Comparison of ENCODE assay signal across 8 cellular contexts in genomic region chr9:22079873-22080341, GRCh38.
DNase-seq lines count a peak whose midpoint lies in the region; ATAC-seq, FAIRE-seq and TF ChIP-seq lines count a peak whose summit lies in the region.

No MANE protein-coding gene starts in this region.

- peak; percentile 14 for DNase-seq in GM10266 (ENCODE audit: extremely low spot score)
- DNase-seq in HCEC 1CT: peak; percentile 54
- peak; percentile 86 for DNase-seq in fibroblast of mammary gland (ENCODE audit: low read depth)
- DNase-seq in stimulated activated CD4-positive, alpha-beta T cell treated with anti-CD3 and anti-CD28 coated beads, Interleukin-4, amount 100 ng/mL, for 1 hour: peak; percentile 23
- DNase-seq in KBM-7: no peak
- DNase-seq in GOT3 (lab: John Stamatoyannopoulos, UW): no peak
- no peak for DNase-seq in D721Med (ENCODE audit: insufficient read length, low spot score)

- TF ChIP-seq CTCF in GM10266 (IDR thresholded peaks at IDR 0.05; ENCODE audit: control insufficient read depth, insufficient read depth, low read depth, missing control alignments) (no peak), fibroblast of mammary gland (conservative IDR thresholded peaks at IDR 0.05; ENCODE audit: control insufficient read depth, insufficient read depth, low read depth, low read length) (no peak), D721Med (IDR thresholded peaks at IDR 0.05; ENCODE audit: insufficient read depth, missing control alignments) (no peak)

- no peak for FAIRE-seq in D721Med (lab: Jason Lieb, UNC)

- no peak overlapping the region for H3K4me3 ChIP-seq in fibroblast of mammary gland (ENCODE audit: control insufficient read depth, low read depth, low read length)

- in situ Hi-C loops in KBM-7 (cut with MboI; ENCODE audit: low pct_unique_long_range_greater_than_20kb, low sequenced_read_pairs): no loop called here

- ATAC-seq in activated CD4-positive, CD25-positive, alpha-beta regulatory T cell treated with anti-CD3 and anti-CD28 coated beads, Interleukin-2, amount 50 U/mL, for 24 hours: peak; percentile 93

Comparison
In these comparisons a context has a peak if more than half of its experiments do, and no peak if none do; other contexts are left out.
1. DNase-seq: peak in GM10266 (single experiment), HCEC 1CT (single experiment), fibroblast of mammary gland (single experiment) and stimulated activated CD4-positive, alpha-beta T cell treated with anti-CD3 and anti-CD28 coated beads, Interleukin-4, amount 100 ng/mL, for 1 hour (single experiment); none in KBM-7 (single experiment), GOT3 (single experiment) and D721Med (single experiment).